In the genomic region with DNA sequence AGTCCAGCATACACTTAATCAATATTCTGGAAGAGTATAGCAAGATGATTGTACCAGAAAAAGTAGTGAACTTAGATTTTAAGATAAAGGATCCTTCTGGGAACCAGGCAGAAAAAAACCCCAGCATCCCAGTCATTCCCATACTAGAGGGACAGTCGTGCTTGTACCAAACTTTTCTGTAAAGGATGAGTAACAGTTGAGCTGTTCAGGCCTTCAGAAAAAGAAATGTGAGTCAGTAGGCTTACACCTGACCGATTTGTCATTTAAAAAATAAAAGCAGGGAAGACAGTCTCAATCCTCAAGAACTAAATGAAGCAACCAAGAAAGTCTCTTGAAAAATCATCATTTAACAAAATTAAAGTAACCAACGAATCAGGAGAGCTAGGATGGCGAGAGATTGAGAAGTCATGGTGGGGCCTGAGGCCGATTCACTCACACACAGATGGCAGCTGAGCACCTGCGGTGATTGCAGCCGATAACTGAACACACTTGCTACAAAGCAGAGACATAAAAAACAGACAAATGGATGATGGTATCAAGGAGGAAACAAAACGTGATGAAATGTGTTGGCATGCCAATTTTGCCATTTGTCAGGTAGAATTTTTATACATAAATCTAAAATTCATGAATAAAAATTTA, we compare ENCODE assay signal across 31 cellular contexts.
DNase-seq lines count a peak whose midpoint lies in the region; ATAC-seq and TF ChIP-seq lines count a peak whose summit lies in the region.
"Had no signal": no experiment of that assay in that cellular context is flagged by ENCODE, and none has a peak within 500 bp of the region (broad histone marks: within the 10 kb centered on the region; RNA-seq: fewer than 3 reads in every experiment).

No MANE protein-coding gene starts in this region.

- no peaks in the 10 kb centered on the region for H3K36me3 Mint-ChIP-seq in activated T-cell treated with anti-CD3 and anti-CD28 coated beads, Interleukin-2, amount 50 U/mL, for 4 hours (ENCODE audit: insufficient read depth)
- H3K36me3 Mint-ChIP-seq in central memory CD8-positive, alpha-beta T cell (ENCODE audit: insufficient read depth) = peaks cover 2% of the 10 kb centered on the region
- H3K36me3 Mint-ChIP-seq in nephron progenitor cell (ENCODE audit: low read depth) = no peaks in the 10 kb centered on the region
- H3K36me3 Mint-ChIP-seq: activated CD4-positive, alpha-beta memory T cell treated with anti-CD3 and anti-CD28 coated beads for 36 hours; CD8-positive, alpha-beta T cell had no signal

- H3K27ac Mint-ChIP-seq in central memory CD8-positive, alpha-beta T cell (ENCODE audit: low read depth) = peak overlapping the region; percentile 68
- H3K27ac Mint-ChIP-seq in nephron progenitor cell = peak overlapping the region; percentile 66
- H3K27ac Mint-ChIP-seq: CD8-positive, alpha-beta T cell; progenitor cell of endocrine pancreas had no signal

- DNase-seq in activated T-cell treated with anti-CD3 and anti-CD28 coated beads, Interleukin-2, amount 50 U/mL, for 4 hours = no peak
- no peak for DNase-seq in activated T-cell treated with anti-CD3 and anti-CD28 coated beads, Interleukin-2, amount 50 U/mL, for 48 hours
- DNase-seq in Jurkat, Clone E6-1 (ENCODE audit: low read depth, low spot score) = peak; percentile 49
- DNase-seq in central memory CD8-positive, alpha-beta T cell (ENCODE audit: low spot score in 2 of 2) = no peak
- DNase-seq in nephron progenitor cell = no peak
- no peak for DNase-seq in SK-N-DZ (ENCODE audit: low spot score)
- DNase-seq: activated CD8-positive, alpha-beta memory T cell treated with anti-CD3 and anti-CD28 coated beads, Interleukin-2, amount 50 U/mL, for 4 hours; activated effector memory CD4-positive, alpha-beta T cell treated with Interleukin-2 at 50 U/mL for 16 hours; caudate nucleus; CD8-positive, alpha-beta T cell; dermis blood vessel endothelial cell; DMS 273 treated with DMSO at 0.1 percent for 48 hours; EL; foreskin fibroblast; head of caudate nucleus; left ventricle myocardium superior; NCI-H2029; NCI-H226; NCI-H526 treated with DMSO at 0.1 percent for 48 hours; right lobe of liver; spleen; stimulated activated CD8-positive, alpha-beta memory T cell treated with anti-CD3 and anti-CD28 coated beads, Interleukin-4, amount 100 ng/mL, for 48 hours; T-cell; tibial artery had no signal

- ATAC-seq in activated T-cell treated with anti-CD3 and anti-CD28 coated beads, Interleukin-2, amount 50 U/mL, for 4 hours = peak; percentile 35 to 45
- no peak for ATAC-seq in central memory CD8-positive, alpha-beta T cell (replicated peaks; ENCODE audit: extremely low read depth, poor library complexity, severe bottlenecking)
- ATAC-seq in GM21825 (IDR thresholded peaks at IDR 0.05; ENCODE audit: unreplicated experiment) (no peak), HG02678 (IDR thresholded peaks at IDR 0.05; ENCODE audit: unreplicated experiment) (no peak)
- ATAC-seq: activated CD4-positive, CD25-positive, alpha-beta regulatory T cell treated with anti-CD3 and anti-CD28 coated beads, Interleukin-2, amount 50 U/mL, for 24 hours; CD8-positive, alpha-beta T cell; esophagus mucosa; left ventricle myocardium superior; Panc1; right lobe of liver; T-cell had no signal

- H3K4me3 ChIP-seq in Jurkat, Clone E6-1 (ENCODE audit: low read length) = no peak overlapping the region
- H3K4me3 ChIP-seq: right lobe of liver, spleen, tibial artery had no signal

- peaks cover 43% of the 10 kb centered on the region for H3K4me1 Mint-ChIP-seq in activated T-cell treated with anti-CD3 and anti-CD28 coated beads, Interleukin-2, amount 50 U/mL, for 4 hours (ENCODE audit: low read depth)
- H3K4me1 Mint-ChIP-seq in central memory CD8-positive, alpha-beta T cell = peaks cover 47% of the 10 kb centered on the region
- peaks cover 56% of the 10 kb centered on the region for H3K4me1 Mint-ChIP-seq in nephron progenitor cell

- no peaks in the 10 kb centered on the region for H3K9me3 Mint-ChIP-seq in activated T-cell treated with anti-CD3 and anti-CD28 coated beads, Interleukin-2, amount 50 U/mL, for 4 hours
- no peaks in the 10 kb centered on the region for H3K9me3 Mint-ChIP-seq in central memory CD8-positive, alpha-beta T cell
- peaks cover 3% of the 10 kb centered on the region for H3K9me3 Mint-ChIP-seq in nephron progenitor cell
- H3K9me3 Mint-ChIP-seq: activated CD4-positive, alpha-beta memory T cell treated with anti-CD3 and anti-CD28 coated beads for 36 hours; CD8-positive, alpha-beta T cell; T-cell had no signal

- H3K27me3 Mint-ChIP-seq in activated T-cell treated with anti-CD3 and anti-CD28 coated beads, Interleukin-2, amount 50 U/mL, for 4 hours (ENCODE audit: low read depth) = peaks cover 58% of the 10 kb centered on the region
- H3K27me3 Mint-ChIP-seq in central memory CD8-positive, alpha-beta T cell = peaks cover 60% of the 10 kb centered on the region
- H3K27me3 Mint-ChIP-seq in nephron progenitor cell (ENCODE audit: low read depth, poor library complexity) = no peaks in the 10 kb centered on the region

- H3K4me3 Mint-ChIP-seq in activated T-cell treated with anti-CD3 and anti-CD28 coated beads, Interleukin-2, amount 50 U/mL, for 4 hours = no peak overlapping the region
- no peak overlapping the region for H3K4me3 Mint-ChIP-seq in central memory CD8-positive, alpha-beta T cell
- peak overlapping the region; percentile 54 for H3K4me3 Mint-ChIP-seq in nephron progenitor cell
- H3K4me3 Mint-ChIP-seq: activated CD4-positive, alpha-beta memory T cell treated with anti-CD3 and anti-CD28 coated beads for 36 hours; CD8-positive, alpha-beta T cell; T-cell had no signal

- no peak for TF ChIP-seq CTCF in nephron progenitor cell (IDR thresholded peaks at IDR 0.05)

Comparison
In these comparisons a context has a peak if more than half of its experiments do, and no peak if none do; other contexts are left out.
1. ATAC-seq: peak in activated T-cell treated with anti-CD3 and anti-CD28 coated beads, Interleukin-2, amount 50 U/mL, for 4 hours (2 of 2); none in central memory CD8-positive, alpha-beta T cell (single experiment), GM21825 (single experiment) and HG02678 (single experiment).